1 cellular context compared by ENCODE assay signal in genomic region chr16:22641030-22641671, GRCh38.
A peak's percentile ranks its signal among the peaks of the same experiment; 100 is the strongest.
TF ChIP-seq lines count a peak whose summit lies in the region.

No MANE protein-coding gene starts in this region.

TF ChIP-seq in H1, 55 proteins besides CTCF, POLR2A, EP300 and RAD21:
- TF ChIP-seq SIN3A (conservative IDR thresholded peaks at IDR 0.05 in 1 of 2, IDR thresholded peaks at IDR 0.05 in 1 of 2; ENCODE audit: low read depth in 1 of 2, low read length in 2 of 2) (peak; percentile 88 to 91), RBBP5 (IDR thresholded peaks at IDR 0.05; ENCODE audit: borderline replicate concordance, low read depth, low read length) (no peak), SP1 (IDR thresholded peaks at IDR 0.05; ENCODE audit: low read depth, low read length) (no peak)
